ENCODE assay signal across 18 cellular contexts in the genomic region with DNA sequence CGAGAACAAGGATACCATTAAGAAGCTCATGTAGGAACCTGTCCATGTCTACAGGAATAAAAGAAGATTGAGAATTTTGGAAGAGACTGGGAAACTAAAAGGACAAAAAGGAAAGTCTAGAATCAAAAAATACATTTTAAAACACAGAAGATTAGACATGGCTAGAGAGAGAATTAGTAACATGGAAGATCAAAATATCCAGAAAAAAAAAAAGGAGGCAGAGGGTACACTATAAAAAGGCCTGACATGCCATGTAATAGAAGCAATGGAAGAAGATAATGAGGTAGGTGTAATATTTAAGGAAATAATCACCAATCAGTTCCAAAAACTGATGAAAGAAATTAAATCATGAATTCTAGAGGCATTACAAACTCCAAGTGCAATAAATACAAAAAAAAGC. TPM values are rescaled to one million over a fixed set of nuclear protein-coding genes. Genes with fewer than 3 reads are reported as not detected.
"Had no signal": no experiment of that assay in that cellular context is flagged by ENCODE, and none has a peak within 500 bp of the region (broad histone marks: within the 10 kb centered on the region; RNA-seq: fewer than 3 reads in every experiment).

No MANE protein-coding gene starts in this region.

RNA-seq across cellular contexts. Expression of a gene that starts 8.1 kb away (rescaled TPM):
- total RNA-seq: ascending aorta, NCI-H460, PC-3, SJSA1, WTC11 had no signal
- polyA plus RNA-seq: SK-N-SH had no signal

RNA-seq across cellular contexts. Expression of a gene that starts 53.1 kb away (rescaled TPM):
- total RNA-seq: activated CD4-positive, alpha-beta T cell treated with anti-CD3 and anti-CD28 coated beads for 36 hours; activated CD4-positive, alpha-beta T cell treated with anti-CD3 and anti-CD28 coated beads, Interleukin-2, amount 10 ng/mL, durations not matched to agents 7 days and 5 days; activated CD8-positive, alpha-beta T cell treated with anti-CD3 and anti-CD28 coated beads, Interleukin-2, amount 10 ng/mL, durations not matched to agents 7 days and 5 days; activated naive CD8-positive, alpha-beta T cell treated with anti-CD3 and anti-CD28 coated beads, Interleukin-2, amount 10 ng/mL, durations not matched to agents 7 days and 5 days; activated T-helper 2 cell treated with anti-CD3 and anti-CD28 coated beads, Interferon-gamma antibody, Interleukin-2, Interleukin-4, amounts not matched to agents 10 μg/mL and 5 μg/mL and 100 μg/mL, durations not matched to agents 14 hours and 24 hours and 36 hours; ascending aorta; body of pancreas; breast epithelium; cardiac septum; NCI-H460; PC-3; Peyer's patch; SJSA1; T-cell; T-helper 17 cell; WTC11 had no signal
- polyA plus RNA-seq: adipose tissue, SK-N-SH had no signal
